ENCODE assay signal across 2 cellular contexts in genomic region chr20:51045492-51045891, GRCh38. TPM values are rescaled to one million over a fixed set of nuclear protein-coding genes. Genes with fewer than 3 reads are reported as not detected.
"Had no signal": no experiment of that assay in that cellular context is flagged by ENCODE, and none has a peak within 500 bp of the region (broad histone marks: within the 10 kb centered on the region; RNA-seq: fewer than 3 reads in every experiment).

No MANE protein-coding gene starts in this region.

RNA-seq across cellular contexts. Expression of gene KCNG1, which starts 22.6 kb away (rescaled TPM):
- total RNA-seq: HepG2, HT-29 had no signal
- polyA plus RNA-seq: HepG2 had no signal
